In the genomic region with DNA sequence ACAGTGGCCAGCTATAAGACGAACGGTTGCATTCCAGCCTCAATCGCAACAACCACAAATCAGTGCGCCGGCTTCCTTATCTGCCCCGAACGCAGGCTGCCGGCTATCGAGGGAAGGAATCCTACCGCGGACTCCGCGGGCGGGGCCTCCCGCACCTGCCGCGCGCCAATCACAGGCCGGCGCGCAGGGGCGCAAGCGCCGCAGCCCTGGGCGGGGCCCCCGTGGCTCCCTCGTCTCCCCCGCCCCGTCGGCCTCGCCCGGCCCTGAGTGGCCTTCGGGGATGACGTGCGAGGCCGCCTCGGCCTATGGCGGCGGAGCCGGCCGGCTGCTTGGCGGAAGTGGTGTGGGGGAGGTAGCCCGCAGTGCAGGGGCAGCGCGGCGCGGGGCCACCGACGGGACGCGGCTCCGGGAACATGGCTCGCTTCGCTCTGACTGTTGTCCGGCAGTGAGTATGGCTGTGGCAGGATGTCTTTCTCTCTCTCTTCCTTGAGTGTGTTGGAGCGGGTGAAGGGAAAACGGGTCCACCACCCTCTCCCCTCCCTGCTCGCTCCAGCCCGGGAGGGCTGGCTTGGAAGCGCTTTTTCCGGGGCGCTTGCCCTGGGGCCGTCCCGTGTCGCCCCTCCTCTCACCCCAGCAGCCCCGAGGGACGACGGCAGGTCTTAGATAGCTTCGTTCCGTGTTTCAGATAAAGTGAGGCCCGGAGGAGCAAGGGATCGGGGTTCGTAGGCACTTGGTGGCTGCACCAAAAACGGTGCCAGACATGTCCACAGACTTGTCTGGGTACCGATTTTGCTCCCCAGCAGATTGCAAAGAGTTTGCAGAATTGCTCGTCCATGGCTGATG, we compare ENCODE assay signal across 8 cellular contexts. TPM values are rescaled to one million over a fixed set of nuclear protein-coding genes. Genes with fewer than 3 reads are reported as not detected.
A peak's percentile ranks its signal among the peaks of the same experiment; 100 is the strongest.
DNase-seq lines count a peak whose midpoint lies in the region; ATAC-seq, FAIRE-seq and TF ChIP-seq lines count a peak whose summit lies in the region.

A gene with protein sequence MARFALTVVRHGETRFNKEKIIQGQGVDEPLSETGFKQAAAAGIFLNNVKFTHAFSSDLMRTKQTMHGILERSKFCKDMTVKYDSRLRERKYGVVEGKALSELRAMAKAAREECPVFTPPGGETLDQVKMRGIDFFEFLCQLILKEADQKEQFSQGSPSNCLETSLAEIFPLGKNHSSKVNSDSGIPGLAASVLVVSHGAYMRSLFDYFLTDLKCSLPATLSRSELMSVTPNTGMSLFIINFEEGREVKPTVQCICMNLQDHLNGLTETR (plus strand): TSS at position 355 of the 843 bp plus-strand sequence. CDS start 59 bp downstream, at position 414.

- peak within 1 kb of the TSS; percentile 93 for H3K4me3 ChIP-seq in adipocyte (ENCODE audit: low read length)
- peak within 1 kb of the TSS; percentile 94 for H3K4me3 ChIP-seq in trophoblast cell (ENCODE audit: low read depth, low read length)
- peak within 1 kb of the TSS; percentile 84 to 99 (median 90) for H3K4me3 ChIP-seq in transverse colon

- peak within 1 kb of the TSS; percentile 74 for H2BK5ac ChIP-seq in trophoblast cell (ENCODE audit: low read depth, low read length, poor library complexity)

- FAIRE-seq in GM12892 (lab: Jason Lieb, UNC), result peak; percentile 99

- H2AK5ac ChIP-seq in trophoblast cell (ENCODE audit: low read length), result peak within 1 kb of the TSS; percentile 44

- peak within 1 kb of the TSS; percentile 74 for H4K91ac ChIP-seq in trophoblast cell (ENCODE audit: low read depth, low read length)

- H4K8ac ChIP-seq in trophoblast cell (ENCODE audit: low read depth, low read length), result peak within 1 kb of the TSS; percentile 85

- no peak for TF ChIP-seq EP300 in transverse colon (IDR thresholded peaks at IDR 0.05; ENCODE audit: low read depth)

- H3K9ac ChIP-seq in adipocyte (ENCODE audit: low read length) (peak within 1 kb of the TSS; percentile 90), trophoblast cell (ENCODE audit: low read length) (peak within 1 kb of the TSS; percentile 85)

- H3K79me1 ChIP-seq in trophoblast cell (ENCODE audit: low read length), result peaks cover 8% of the 10 kb centered on the region

- H3K27me3 ChIP-seq in adipocyte (replicated peaks; ENCODE audit: control insufficient read depth, insufficient read depth, low read length), result no peaks in the 10 kb centered on the region
- H3K27me3 ChIP-seq in trophoblast cell (ENCODE audit: insufficient read depth, low read length), result no peaks in the 10 kb centered on the region
- no peaks in the 10 kb centered on the region for H3K27me3 ChIP-seq in transverse colon

- peaks cover 18% of the 10 kb centered on the region for H3K4me1 ChIP-seq in adipocyte (ENCODE audit: control insufficient read depth, insufficient read depth, low read length)
- H3K4me1 ChIP-seq in trophoblast cell (ENCODE audit: control insufficient read depth in 1 of 2, insufficient read depth in 2 of 2, low read length in 2 of 2), result peaks cover 2 to 4% of the 10 kb centered on the region in 2 experiments
- H3K4me1 ChIP-seq in transverse colon, result peaks cover 7 to 27% (median 17%) of the 10 kb centered on the region in 4 donors

- H3K18ac ChIP-seq in trophoblast cell (ENCODE audit: low read length), result peak within 1 kb of the TSS; percentile 82

- TF ChIP-seq POLR2A in GM12892 (IDR thresholded peaks at IDR 0.05; ENCODE audit: low read depth, low read length) (peak; percentile 99), transverse colon (IDR thresholded peaks at IDR 0.05) (peak; percentile 94)

- no CpG with 5 or more reads among the region's 76 CpGs for WGBS in trophoblast cell (ENCODE audit: extremely low coverage, insufficient coverage, insufficient read length)
- 0% methylated on average over 1 to 55 of the region's 76 CpGs for WGBS in transverse colon (ENCODE audit: low coverage in 1 of 2), 2 donors

- peak within 1 kb of the TSS; percentile 15 for H2BK12ac ChIP-seq in trophoblast cell (ENCODE audit: low read length)

- H2BK120ac ChIP-seq in trophoblast cell (ENCODE audit: insufficient read depth, low read length, poor library complexity), result peak within 1 kb of the TSS; percentile 70

- no peak within 1 kb of the TSS for H3K23ac ChIP-seq in trophoblast cell (ENCODE audit: low read length)

- ATAC-seq in HG02840 (IDR thresholded peaks at IDR 0.05; ENCODE audit: low FRiP score, unreplicated experiment), result peak; percentile 95

- H3K14ac ChIP-seq in trophoblast cell (ENCODE audit: low read length), result peak within 1 kb of the TSS; percentile 91

- H2AFZ ChIP-seq in trophoblast cell (ENCODE audit: insufficient read depth, low read length, poor library complexity), result peak within 1 kb of the TSS; percentile 59

- peak within 1 kb of the TSS; percentile 46 for H4K12ac ChIP-seq in trophoblast cell (ENCODE audit: low read depth, low read length)

- H3K4ac ChIP-seq in trophoblast cell (ENCODE audit: low read depth, low read length), result peak within 1 kb of the TSS; percentile 91

- H3K9me3 ChIP-seq in adipocyte (ENCODE audit: control insufficient read depth, low read length) (no peaks in the 10 kb centered on the region), trophoblast cell (ENCODE audit: insufficient read depth, low read depth, low read length) (no peaks in the 10 kb centered on the region), transverse colon (no peaks in the 10 kb centered on the region)

- intact Hi-C loops in cardiac septum (cut with DNase I) (loop anchor here (5.0 kb wide), 1 partner anchor 44 kb away; no protein-coding TSS in a partner anchor), transverse colon (cut with DNase I; ENCODE audit: low total_unique reads) (no loop called here)

- peaks cover 9% of the 10 kb centered on the region for H3K79me2 ChIP-seq in trophoblast cell (ENCODE audit: control insufficient read depth, insufficient read depth, low read length, poor library complexity)

- in situ Hi-C loops in transverse colon (cut with MboI; ENCODE audit: low pct_ligation_motif_present in 1 of 4, low pct_unique_long_range_greater_than_20kb in 1 of 4, low sequenced_read_pairs in 3 of 4), result loop anchor here in 2 of 4 donors (25.0 kb wide), 1 partner anchor 216 kb away; a partner anchor contains a TSS

- DNase-seq in GM12892 (ENCODE audit: insufficient read length) (peak; percentile 97), NCI-H1436 (lab: John Stamatoyannopoulos, UW) (peak; percentile 95), T follicular helper cell (ENCODE audit: low read depth) (peak; percentile 83), adipocyte (ENCODE audit: low read depth) (peak; percentile 99), cardiac septum (ENCODE audit: low spot score) (peak; percentile 98), trophoblast cell (peak; percentile 98), transverse colon (peak; percentile 95)

- H3K4me2 ChIP-seq in trophoblast cell (ENCODE audit: low read length), result peak within 1 kb of the TSS; percentile 71

- H3K27ac ChIP-seq in trophoblast cell (ENCODE audit: low read depth, low read length) (peak within 1 kb of the TSS; percentile 73), transverse colon (peak within 1 kb of the TSS; percentile 91 to 97 (median 96))

- no peak for TF ChIP-seq CTCF in transverse colon (IDR thresholded peaks at IDR 0.05)

- H3K36me3 ChIP-seq in adipocyte (ENCODE audit: control insufficient read depth, insufficient read depth, low read length, severe bottlenecking) (no peaks in the 10 kb centered on the region), trophoblast cell (ENCODE audit: control insufficient read depth in 1 of 2, insufficient read depth in 2 of 2, low read length in 2 of 2) (peaks cover 4 to 5% of the 10 kb centered on the region in 2 experiments), transverse colon (no peaks in the 10 kb centered on the region)

RNA-seq across cellular contexts. Expression of the gene that starts here (rescaled TPM):
- polyA plus RNA-seq in GM12892 (2012; ENCODE audit: missing spikeins), result 20.3 TPM
- total RNA-seq in cardiac septum (13.0 TPM), transverse colon (10 to 100 TPM in 1 of 4 donors, 1 to 10 TPM in 3; 2.6 to 26.6 (median 4.4) TPM)
- 22.8 and 24.9 TPM in 2 replicates for polyA plus RNA-seq in trophoblast cell (2013)

Comparison
In these comparisons a context has a peak if more than half of its experiments do, and no peak if none do; other contexts are left out.
1. Peak in every context shown above with its lines: DNase-seq, ATAC-seq, H3K4me3 ChIP-seq and H3K27ac ChIP-seq.